ENCODE assay signal across 9 cellular contexts in genomic region chr10:93357680-93358079, GRCh38.
A peak's percentile ranks its signal among the peaks of the same experiment; 100 is the strongest.
DNase-seq lines count a peak whose midpoint lies in the region; ATAC-seq and TF ChIP-seq lines count a peak whose summit lies in the region.
"Had no signal": no experiment of that assay in that cellular context is flagged by ENCODE, and none has a peak within 500 bp of the region (broad histone marks: within the 10 kb centered on the region; RNA-seq: fewer than 3 reads in every experiment).

No MANE protein-coding gene starts in this region.

- no peak overlapping the region for H3K9ac ChIP-seq in H9 (ENCODE audit: extremely low read depth, insufficient read length, low read length)
- no peak overlapping the region for H3K9ac ChIP-seq in OCI-LY1 (ENCODE audit: low read length)

- no peak overlapping the region for H2BK120ac ChIP-seq in H9 (ENCODE audit: low read depth, low read length, poor library complexity, severe bottlenecking)

- H3K27me3 Mint-ChIP-seq in Caco-2 (ENCODE audit: insufficient read depth, unreplicated experiment) (no peaks in the 10 kb centered on the region), H9 (ENCODE audit: low read depth) (no peaks in the 10 kb centered on the region), chondrocyte (ENCODE audit: low read depth) (no peaks in the 10 kb centered on the region), nephron (ENCODE audit: low read depth) (no peaks in the 10 kb centered on the region)

- no peak overlapping the region for H3K4me3 ChIP-seq in Caco-2 (ENCODE audit: low read depth, low read length)
- H3K4me3 ChIP-seq in OCI-LY1 (ENCODE audit: low read depth, low read length, poor library complexity, severe bottlenecking), result no peak overlapping the region
- H3K4me3 ChIP-seq: SJCRH30 had no signal

- no peaks in the 10 kb centered on the region for H3K23me2 ChIP-seq in H9 (ENCODE audit: insufficient read length, low read depth, low read length, poor library complexity, severe bottlenecking)

- H3K79me1 ChIP-seq in H9 (ENCODE audit: insufficient read depth, low read depth, low read length, poor library complexity, severe bottlenecking), result no peaks in the 10 kb centered on the region

- no peak overlapping the region for H3K4ac ChIP-seq in H9 (ENCODE audit: low read depth, low read length)

- no peak overlapping the region for H3K4me3 Mint-ChIP-seq in Caco-2 (ENCODE audit: unreplicated experiment)
- H3K4me3 Mint-ChIP-seq in H9, result no peak overlapping the region
- no peak overlapping the region for H3K4me3 Mint-ChIP-seq in chondrocyte (ENCODE audit: unreplicated experiment)
- no peak overlapping the region for H3K4me3 Mint-ChIP-seq in nephron

- H2BK20ac ChIP-seq in H9 (ENCODE audit: low read depth, low read length, poor library complexity, severe bottlenecking), result no peak overlapping the region

- H3K4me2 ChIP-seq in H9 (ENCODE audit: insufficient read depth, insufficient read length, low read length), result no peak overlapping the region
- H3K4me2 ChIP-seq in OCI-LY1 (ENCODE audit: low read length), result no peak overlapping the region

- H3K27me3 ChIP-seq in Caco-2 (replicated peaks; ENCODE audit: control insufficient read depth, insufficient read depth, low read length) (no peaks in the 10 kb centered on the region), H9 (ENCODE audit: insufficient read depth, low read length) (no peaks in the 10 kb centered on the region), OCI-LY1 (ENCODE audit: insufficient read depth, low read length) (no peaks in the 10 kb centered on the region)
- H3K27me3 ChIP-seq: SJCRH30 had no signal

- no peak overlapping the region for H2BK12ac ChIP-seq in H9 (ENCODE audit: insufficient read length, low read depth, low read length)

- no peaks in the 10 kb centered on the region for H3K79me2 ChIP-seq in H9 (ENCODE audit: insufficient read depth, low read length)
- H3K79me2 ChIP-seq in OCI-LY1 (ENCODE audit: insufficient read depth, low read length), result no peaks in the 10 kb centered on the region

- H3K56ac ChIP-seq in H9 (ENCODE audit: insufficient read length, low read depth, low read length), result no peak overlapping the region

- ATAC-seq in GM19463 (IDR thresholded peaks at IDR 0.05; ENCODE audit: unreplicated experiment) (no peak), HG02870 (IDR thresholded peaks at IDR 0.05; ENCODE audit: unreplicated experiment) (no peak)

- H4K91ac ChIP-seq in H9 (ENCODE audit: insufficient read length, low read depth, low read length), result no peak overlapping the region

- no peak overlapping the region for H2AK5ac ChIP-seq in H9 (ENCODE audit: insufficient read length, low read length)

- no peaks in the 10 kb centered on the region; the same call in 1 of the 2 replicates for H3K36me3 ChIP-seq in Caco-2 (ENCODE audit: control insufficient read depth, insufficient read depth, low read length)
- no peaks in the 10 kb centered on the region for H3K36me3 ChIP-seq in OCI-LY1 (ENCODE audit: insufficient read depth, low read length)
- H3K36me3 ChIP-seq: SJCRH30 had no signal

- H4K5ac ChIP-seq in H9 (ENCODE audit: insufficient read length, low read depth, low read length), result no peak overlapping the region

- no peak overlapping the region for H3K23ac ChIP-seq in H9 (ENCODE audit: insufficient read length, low read depth, low read length)

- H3T11ph ChIP-seq in H9 (ENCODE audit: low read length), result no peak overlapping the region

- no peaks in the 10 kb centered on the region for H3K9me3 ChIP-seq in Caco-2
- no peaks in the 10 kb centered on the region for H3K9me3 ChIP-seq in H9 (ENCODE audit: control insufficient read depth, low read depth, low read length)
- H3K9me3 ChIP-seq in OCI-LY1 (ENCODE audit: low read length), result no peaks in the 10 kb centered on the region
- H3K9me3 ChIP-seq: SJCRH30 had no signal

- WGBS in H9 (ENCODE audit: extremely low coverage, insufficient read length, low lambda C conversion rate), result no CpG with 5 or more reads among the region's 5 CpGs

- H3K9me2 ChIP-seq in OCI-LY1 (ENCODE audit: low read depth, low read length), result no peaks in the 10 kb centered on the region

- POLR2A ChIA-PET in Caco-2 (lab: Charles Lee), result no interaction called here

- TF ChIP-seq CTCF in Caco-2 (IDR thresholded peaks at IDR 0.05; ENCODE audit: insufficient read depth in 1 of 2, low read depth in 1 of 2, low read length in 1 of 2, severe bottlenecking in 1 of 2, unreplicated experiment in 1 of 2) (peak; percentile 19 to 61), H9 (conservative IDR thresholded peaks at IDR 0.05) (peak; percentile 87), OCI-LY1 (IDR thresholded peaks at IDR 0.05; ENCODE audit: low read length) (peak; percentile 39; the same call in 1 of the 2 replicates), chondrocyte (IDR thresholded peaks at IDR 0.05) (peak; percentile 80), nephron (IDR thresholded peaks at IDR 0.05; ENCODE audit: unreplicated experiment in 3 of 3) (peak; percentile 48 to 72 (median 65))

- H3K9me3 Mint-ChIP-seq in Caco-2 (ENCODE audit: unreplicated experiment), result no peaks in the 10 kb centered on the region
- peaks cover 2 to 3% of the 10 kb centered on the region in 2 experiments; a peak in 3 of 5 replicates for H3K9me3 Mint-ChIP-seq in H9
- no peaks in the 10 kb centered on the region for H3K9me3 Mint-ChIP-seq in chondrocyte (ENCODE audit: low read depth)
- no peaks in the 10 kb centered on the region for H3K9me3 Mint-ChIP-seq in nephron

- H3K27ac ChIP-seq in H9 (ENCODE audit: insufficient read length, low read depth, low read length), result no peak overlapping the region
- no peak overlapping the region for H3K27ac ChIP-seq in OCI-LY1 (ENCODE audit: low read depth, low read length, poor library complexity, severe bottlenecking)
- H3K27ac ChIP-seq: SJCRH30 had no signal

- H3K27ac Mint-ChIP-seq in Caco-2 (ENCODE audit: unreplicated experiment), result no peak overlapping the region
- no peak overlapping the region for H3K27ac Mint-ChIP-seq in H9
- no peak overlapping the region for H3K27ac Mint-ChIP-seq in chondrocyte (ENCODE audit: unreplicated experiment)
- no peak overlapping the region for H3K27ac Mint-ChIP-seq in nephron

- peak in 1 of 2 experiments; percentile 13 for DNase-seq in Caco-2
- peak; percentile 50 for DNase-seq in H9
- DNase-seq in chondrocyte (ENCODE audit: low spot score), result no peak
- DNase-seq in NOMO-1 treated with DMSO at 0.1 percent for 48 hours (lab: John Stamatoyannopoulos, UW; ENCODE audit: unreplicated experiment), result no peak

- H2BK5ac ChIP-seq in H9 (ENCODE audit: insufficient read length, low read length), result no peak overlapping the region

- no peak overlapping the region for H4K8ac ChIP-seq in H9 (replicated peaks; ENCODE audit: insufficient read length, low read depth, low read length)

- H3K36me3 Mint-ChIP-seq in Caco-2 (ENCODE audit: insufficient read depth, unreplicated experiment) (peaks cover 79% of the 10 kb centered on the region), H9 (ENCODE audit: insufficient read depth in 1 of 3, low read depth in 3 of 3) (peaks cover 0 to 4% (median 0%) of the 10 kb centered on the region in 3 experiments; a peak in 2 of 7 replicates), chondrocyte (ENCODE audit: low read depth) (peaks cover 55% of the 10 kb centered on the region), nephron (ENCODE audit: low read depth) (peaks cover 37% of the 10 kb centered on the region)

- H4K20me1 ChIP-seq in H9 (ENCODE audit: control insufficient read depth, insufficient read depth, insufficient read length) (no peaks in the 10 kb centered on the region), OCI-LY1 (ENCODE audit: insufficient read depth, low read length) (no peaks in the 10 kb centered on the region)

- no peaks in the 10 kb centered on the region for H3F3A ChIP-seq in OCI-LY1 (ENCODE audit: insufficient read depth, low read length)

- CTCF ChIA-PET in Caco-2 (lab: Charles Lee), result no interaction called here

- H3K4me1 ChIP-seq in Caco-2, result peaks cover under 1% of the 10 kb centered on the region; the same call in 1 of the 2 replicates
- 0 out of 2 replicates have a peak, but pooled peaks cover 4% of the 10 kb centered on the region for H3K4me1 ChIP-seq in H9 (ENCODE audit: insufficient read depth, low read length)
- H3K4me1 ChIP-seq in OCI-LY1 (ENCODE audit: insufficient read depth, low read length, severe bottlenecking), result no peaks in the 10 kb centered on the region
- H3K4me1 ChIP-seq: SJCRH30 had no signal

- intact Hi-C loops in Caco-2 (cut with micrococcal nuclease; ENCODE audit: unreplicated experiment), result no loop called here

- no peak overlapping the region for H2AFZ ChIP-seq in H9 (ENCODE audit: low read length)
- H2AFZ ChIP-seq in OCI-LY1 (ENCODE audit: low read length), result no peak overlapping the region

- no peak overlapping the region for H2BK15ac ChIP-seq in H9 (ENCODE audit: low read depth, low read length)

- no peak overlapping the region for H3K18ac ChIP-seq in H9 (ENCODE audit: insufficient read length, low read depth, low read length)

- BruUV-seq in Caco-2 (replicated peaks; lab: Mats Ljungman, UMichigan), result no TSS peak

- H3K14ac ChIP-seq in H9 (ENCODE audit: insufficient read depth, low read length), result no peak overlapping the region

- H3K4me1 Mint-ChIP-seq in Caco-2 (ENCODE audit: low read depth, unreplicated experiment), result peaks cover 4% of the 10 kb centered on the region
- peaks cover 6 to 10% of the 10 kb centered on the region in 2 experiments for H3K4me1 Mint-ChIP-seq in H9
- peaks cover 15% of the 10 kb centered on the region for H3K4me1 Mint-ChIP-seq in chondrocyte (ENCODE audit: low read depth)
- H3K4me1 Mint-ChIP-seq in nephron, result no peaks in the 10 kb centered on the region
